ENCODE assay signal across 1 cellular context in genomic region chr10:110129490-110129889, GRCh38.
TF ChIP-seq lines count a peak whose summit lies in the region.

No MANE protein-coding gene starts in this region.

TF ChIP-seq in H1, 55 proteins besides CTCF, POLR2A, EP300 and RAD21 (continued from another document):
- no peak for TF ChIP-seq MAX (IDR thresholded peaks at IDR 0.05)
- TF ChIP-seq TAF1 (IDR thresholded peaks at IDR 0.05; ENCODE audit: low read depth, low read length) = no peak
- no peak for TF ChIP-seq KDM1A (IDR thresholded peaks at IDR 0.05; ENCODE audit: borderline replicate concordance, low read length)
- no peak for TF ChIP-seq BRCA1 (IDR thresholded peaks at IDR 0.05; ENCODE audit: low read depth, low read length)
- TF ChIP-seq CREB1 (IDR thresholded peaks at IDR 0.05) = no peak
- TF ChIP-seq TEAD4 (IDR thresholded peaks at IDR 0.05; ENCODE audit: low read depth, low read length) = peak; percentile 76
TF ChIP-seq in H1: peak in this region for 1.
